In the genomic region with DNA sequence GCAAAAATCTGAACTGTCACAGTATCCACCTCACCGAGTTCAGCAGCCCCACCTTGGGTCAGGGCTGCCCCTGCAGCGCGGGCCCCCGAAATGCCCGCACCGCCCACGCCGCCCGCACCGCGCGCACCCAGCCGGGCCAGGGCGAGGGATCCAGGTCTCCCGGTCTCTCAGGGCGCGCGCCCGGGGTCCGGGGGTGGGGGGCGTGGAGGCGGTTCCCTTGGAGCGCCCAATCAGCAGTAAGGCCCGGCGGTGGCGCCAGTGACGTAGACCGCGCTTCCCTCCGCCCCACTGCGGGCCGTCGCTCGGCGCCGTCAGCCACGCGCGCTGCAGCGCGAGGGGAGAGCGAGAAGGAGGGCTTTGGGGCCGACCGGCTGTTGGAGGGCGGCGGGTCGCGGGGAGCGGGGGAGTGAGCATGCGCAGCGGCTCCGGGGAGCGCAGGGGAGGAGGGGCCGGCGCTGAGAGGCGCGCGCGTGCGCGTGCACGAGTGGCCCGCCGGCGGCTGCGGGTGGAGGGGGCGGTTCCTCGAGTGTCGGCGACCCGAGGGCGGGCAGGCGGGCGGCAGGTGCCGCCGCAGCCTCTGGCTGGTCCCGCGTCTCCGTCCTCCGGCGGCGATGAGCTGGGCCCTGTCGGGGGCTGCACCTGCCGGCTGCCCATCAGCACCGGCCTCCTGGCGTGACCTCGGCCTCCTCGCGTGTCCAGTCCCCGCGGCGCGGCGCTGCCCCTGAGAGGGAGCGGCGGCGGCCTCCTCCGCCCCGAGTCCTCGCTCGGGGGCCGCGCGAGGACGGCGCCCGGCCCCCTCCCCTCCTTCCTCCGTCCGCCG, we compare ENCODE assay signal across 8 cellular contexts. TPM values are rescaled to one million over a fixed set of nuclear protein-coding genes. Genes with fewer than 3 reads are reported as not detected.
A peak's percentile ranks its signal among the peaks of the same experiment; 100 is the strongest.
DNase-seq lines count a peak whose midpoint lies in the region; ATAC-seq and TF ChIP-seq lines count a peak whose summit lies in the region.

A gene with protein sequence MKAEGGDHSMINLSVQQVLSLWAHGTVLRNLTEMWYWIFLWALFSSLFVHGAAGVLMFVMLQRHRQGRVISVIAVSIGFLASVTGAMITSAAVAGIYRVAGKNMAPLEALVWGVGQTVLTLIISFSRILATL (plus strand): TSS at position 521 of the 820 bp plus-strand sequence. CDS start 529 bp downstream, outside the sequence.

- H3T11ph ChIP-seq in H9 (ENCODE audit: low read length): no peak within 1 kb of the TSS

- no peaks in the 10 kb centered on the region for H3K79me1 ChIP-seq in H9 (ENCODE audit: insufficient read depth, low read depth, low read length, poor library complexity, severe bottlenecking)

- TF ChIP-seq EP300 in neural cell (conservative IDR thresholded peaks at IDR 0.05; ENCODE audit: poor library complexity, severe bottlenecking): peak; percentile 84

- H3K23ac ChIP-seq in H9 (ENCODE audit: insufficient read length, low read depth, low read length): no peak within 1 kb of the TSS

- H3K9me3 Mint-ChIP-seq in H9: no peaks in the 10 kb centered on the region
- H3K9me3 Mint-ChIP-seq in stimulated activated naive CD8-positive, alpha-beta T cell treated with anti-CD3 and anti-CD28 coated beads, Interleukin-15, amount 100 ng/mL, for 72 hours: no peaks in the 10 kb centered on the region

- peak; percentile 92 for ATAC-seq in RWPE2 (ENCODE audit: low read depth)
- ATAC-seq in stimulated activated naive CD8-positive, alpha-beta T cell treated with anti-CD3 and anti-CD28 coated beads, Interleukin-15, amount 100 ng/mL, for 72 hours: peak; percentile 96

- H2BK120ac ChIP-seq in H9 (ENCODE audit: low read depth, low read length, poor library complexity, severe bottlenecking): no peak within 1 kb of the TSS

- no peak within 1 kb of the TSS for H2AK5ac ChIP-seq in H9 (ENCODE audit: insufficient read length, low read length)

- no peak within 1 kb of the TSS for H2BK20ac ChIP-seq in H9 (ENCODE audit: low read depth, low read length, poor library complexity, severe bottlenecking)

- H2BK5ac ChIP-seq in H9 (ENCODE audit: insufficient read length, low read length): no peak within 1 kb of the TSS

- no peak within 1 kb of the TSS for H2BK15ac ChIP-seq in H9 (ENCODE audit: low read depth, low read length)

- H3K79me2 ChIP-seq in H9 (ENCODE audit: insufficient read depth, low read length) (no peaks in the 10 kb centered on the region), Loucy (ENCODE audit: insufficient read depth, low read length) (peaks cover 43% of the 10 kb centered on the region), neural cell (replicated peaks; ENCODE audit: insufficient read depth, low read length) (peaks cover 41% of the 10 kb centered on the region)

- H3K9ac ChIP-seq in ES-I3 (ENCODE audit: low read depth, low read length) (peak within 1 kb of the TSS; percentile 83), H9 (ENCODE audit: extremely low read depth, insufficient read length, low read length) (no peak within 1 kb of the TSS), Loucy (ENCODE audit: low read depth, low read length, poor library complexity, severe bottlenecking) (peak within 1 kb of the TSS; percentile 79), neural cell (ENCODE audit: low read length) (peak within 1 kb of the TSS; percentile 84)

- H3K9me3 ChIP-seq in ES-I3 (ENCODE audit: control insufficient read depth, insufficient read depth, low read length) (no peaks in the 10 kb centered on the region), H9 (ENCODE audit: control insufficient read depth, low read depth, low read length) (no peaks in the 10 kb centered on the region), Loucy (ENCODE audit: insufficient read depth, low read depth, low read length) (no peaks in the 10 kb centered on the region), RWPE2 (ENCODE audit: severe bottlenecking) (no peaks in the 10 kb centered on the region), neural cell (ENCODE audit: low read length) (no peaks in the 10 kb centered on the region)

- H3K4me3 Mint-ChIP-seq in H9: peak within 1 kb of the TSS; percentile 74 to 85
- H3K4me3 Mint-ChIP-seq in stimulated activated naive CD8-positive, alpha-beta T cell treated with anti-CD3 and anti-CD28 coated beads, Interleukin-15, amount 100 ng/mL, for 72 hours: peak within 1 kb of the TSS; percentile 82 to 85

- peaks cover 14 to 16% of the 10 kb centered on the region in 2 experiments for H3K4me1 Mint-ChIP-seq in H9
- peaks cover 13% of the 10 kb centered on the region for H3K4me1 Mint-ChIP-seq in stimulated activated naive CD8-positive, alpha-beta T cell treated with anti-CD3 and anti-CD28 coated beads, Interleukin-15, amount 100 ng/mL, for 72 hours

- no peak within 1 kb of the TSS for H2AFZ ChIP-seq in H9 (ENCODE audit: low read length)
- peak within 1 kb of the TSS; percentile 86 for H2AFZ ChIP-seq in Loucy (ENCODE audit: low read length)
- peak within 1 kb of the TSS; percentile 37 for H2AFZ ChIP-seq in neural cell (ENCODE audit: low read depth, low read length)

- H3K4me3 ChIP-seq in Loucy (ENCODE audit: low read length, poor library complexity, severe bottlenecking): peak within 1 kb of the TSS; percentile 82
- H3K4me3 ChIP-seq in RWPE2 (ENCODE audit: severe bottlenecking): peak within 1 kb of the TSS; percentile 56
- peak within 1 kb of the TSS; percentile 71 for H3K4me3 ChIP-seq in fibroblast of the aortic adventitia (ENCODE audit: low read depth, low read length)
- H3K4me3 ChIP-seq in neural cell (ENCODE audit: low read length): peak within 1 kb of the TSS; percentile 87

- no peak within 1 kb of the TSS for H4K8ac ChIP-seq in H9 (replicated peaks; ENCODE audit: insufficient read length, low read depth, low read length)

- H3K27me3 Mint-ChIP-seq in H9 (ENCODE audit: low read depth): peaks cover 36% of the 10 kb centered on the region
- peaks cover 11% of the 10 kb centered on the region for H3K27me3 Mint-ChIP-seq in stimulated activated naive CD8-positive, alpha-beta T cell treated with anti-CD3 and anti-CD28 coated beads, Interleukin-15, amount 100 ng/mL, for 72 hours

- H3F3A ChIP-seq in Loucy (ENCODE audit: low read depth) (no peaks in the 10 kb centered on the region), neural cell (ENCODE audit: insufficient read depth, low read length, poor library complexity, severe bottlenecking) (no peaks in the 10 kb centered on the region)

- no peaks in the 10 kb centered on the region for H3K4me1 ChIP-seq in ES-I3 (ENCODE audit: insufficient read depth, low read length)
- no peaks in the 10 kb centered on the region for H3K4me1 ChIP-seq in H9 (ENCODE audit: insufficient read depth, low read length)
- peaks cover 42% of the 10 kb centered on the region for H3K4me1 ChIP-seq in Loucy (ENCODE audit: insufficient read depth, low read length, poor library complexity, severe bottlenecking)
- H3K4me1 ChIP-seq in RWPE2 (ENCODE audit: insufficient read depth, poor library complexity, severe bottlenecking): peaks cover 14% of the 10 kb centered on the region

- H3K36me3 ChIP-seq in ES-I3 (ENCODE audit: insufficient read depth, low read length) (no peaks in the 10 kb centered on the region), Loucy (ENCODE audit: insufficient read depth, low read length) (no peaks in the 10 kb centered on the region), RWPE2 (ENCODE audit: low read depth) (no peaks in the 10 kb centered on the region), neural cell (ENCODE audit: insufficient read depth, low read length) (no peaks in the 10 kb centered on the region)

- H3K9me2 ChIP-seq in Loucy (replicated peaks; ENCODE audit: low read depth, low read length) (no peaks in the 10 kb centered on the region), neural cell (ENCODE audit: insufficient read depth, low read length) (no peaks in the 10 kb centered on the region)

- WGBS in H9 (ENCODE audit: extremely low coverage, insufficient read length, low lambda C conversion rate): no CpG with 5 or more reads among the region's 110 CpGs

- no peaks in the 10 kb centered on the region for H3K27me3 ChIP-seq in H9 (ENCODE audit: insufficient read depth, low read length)
- no peaks in the 10 kb centered on the region for H3K27me3 ChIP-seq in Loucy (ENCODE audit: insufficient read depth, low read length, poor library complexity, severe bottlenecking)
- peaks cover 5% of the 10 kb centered on the region for H3K27me3 ChIP-seq in RWPE2 (ENCODE audit: insufficient read depth, poor library complexity, severe bottlenecking)
- no peaks in the 10 kb centered on the region for H3K27me3 ChIP-seq in neural cell (ENCODE audit: insufficient read depth, low read depth, low read length)

- H3K4ac ChIP-seq in H9 (ENCODE audit: low read depth, low read length): no peak within 1 kb of the TSS

- no peak within 1 kb of the TSS for H3K14ac ChIP-seq in H9 (ENCODE audit: insufficient read depth, low read length)

- H2BK12ac ChIP-seq in H9 (ENCODE audit: insufficient read length, low read depth, low read length): no peak within 1 kb of the TSS

- H3K56ac ChIP-seq in H9 (ENCODE audit: insufficient read length, low read depth, low read length): no peak within 1 kb of the TSS

- peak within 1 kb of the TSS in 1 of 3 experiments; percentile 40; a peak in 1 of 7 replicates for H3K27ac Mint-ChIP-seq in H9
- H3K27ac Mint-ChIP-seq in stimulated activated naive CD8-positive, alpha-beta T cell treated with anti-CD3 and anti-CD28 coated beads, Interleukin-15, amount 100 ng/mL, for 72 hours: peak within 1 kb of the TSS in 1 of 2 donors; percentile 28

- peak; percentile 90 for DNase-seq in H9
- DNase-seq in RWPE2 (ENCODE audit: low spot score): peak; percentile 73
- DNase-seq in activated effector memory CD4-positive, alpha-beta T cell treated with Interleukin-2 at 50 U/mL for 16 hours: peak; percentile 96
- DNase-seq in fibroblast of the aortic adventitia (ENCODE audit: low read depth): peak; percentile 68
- peak; percentile 94 to 97 for DNase-seq in stimulated activated naive CD8-positive, alpha-beta T cell treated with anti-CD3 and anti-CD28 coated beads, Interleukin-15, amount 100 ng/mL, for 72 hours

- no peak within 1 kb of the TSS for H4K5ac ChIP-seq in H9 (ENCODE audit: insufficient read length, low read depth, low read length)

- H3K27ac ChIP-seq in H9 (ENCODE audit: insufficient read length, low read depth, low read length): no peak within 1 kb of the TSS
- no peak within 1 kb of the TSS for H3K27ac ChIP-seq in RWPE2 (ENCODE audit: poor library complexity, severe bottlenecking)
- H3K27ac ChIP-seq in neural cell (ENCODE audit: low read length): peak within 1 kb of the TSS; percentile 59

- H3K18ac ChIP-seq in H9 (ENCODE audit: insufficient read length, low read depth, low read length): no peak within 1 kb of the TSS

- TF ChIP-seq CTCF in H9 (conservative IDR thresholded peaks at IDR 0.05): no peak
- no peak for TF ChIP-seq CTCF in Loucy (conservative IDR thresholded peaks at IDR 0.05; ENCODE audit: low read length)
- TF ChIP-seq CTCF in RWPE2 (IDR thresholded peaks at IDR 0.05; ENCODE audit: poor library complexity, severe bottlenecking): no peak
- no peak for TF ChIP-seq CTCF in fibroblast of the aortic adventitia (IDR thresholded peaks at IDR 0.05; ENCODE audit: insufficient read depth, low read length)
- no peak for TF ChIP-seq CTCF in neural cell (IDR thresholded peaks at IDR 0.05; ENCODE audit: poor library complexity, severe bottlenecking)

- H4K20me1 ChIP-seq in H9 (ENCODE audit: control insufficient read depth, insufficient read depth, insufficient read length) (no peaks in the 10 kb centered on the region), Loucy (ENCODE audit: insufficient read depth, low read length, poor library complexity, severe bottlenecking) (peaks cover 40% of the 10 kb centered on the region), neural cell (ENCODE audit: insufficient read depth) (no peaks in the 10 kb centered on the region)

- no peaks in the 10 kb centered on the region for H3K36me3 Mint-ChIP-seq in H9 (ENCODE audit: insufficient read depth in 1 of 3, low read depth in 3 of 3)

- H4K91ac ChIP-seq in H9 (ENCODE audit: insufficient read length, low read depth, low read length): no peak within 1 kb of the TSS

- H3K23me2 ChIP-seq in H9 (ENCODE audit: insufficient read length, low read depth, low read length, poor library complexity, severe bottlenecking): peaks cover 11% of the 10 kb centered on the region

- no peak for TF ChIP-seq RAD21 in neural cell (conservative IDR thresholded peaks at IDR 0.05)

- H3K4me2 ChIP-seq in H9 (ENCODE audit: insufficient read depth, insufficient read length, low read length): peak within 1 kb of the TSS; percentile 60
- H3K4me2 ChIP-seq in Loucy (ENCODE audit: low read depth, low read length, poor library complexity, severe bottlenecking): peak within 1 kb of the TSS; percentile 89
- H3K4me2 ChIP-seq in neural cell (ENCODE audit: low read length): peak within 1 kb of the TSS; percentile 86

RNA-seq across cellular contexts. Expression of the gene that starts here (rescaled TPM):
- total RNA-seq in H9 (2021): 2.9 and 3.0 TPM in 2 replicates
- total RNA-seq in fibroblast of the aortic adventitia (ENCODE audit: low replicate concordance): 1.4 and 2.5 TPM in 2 replicates
- polyA plus RNA-seq in neural cell: 25.6 and 29.1 TPM in 2 replicates
- polyA minus RNA-seq in neural cell: 67.0 and 77.2 TPM in 2 replicates
